Comparison of ENCODE assay signal across 13 cellular contexts in the genomic region with DNA sequence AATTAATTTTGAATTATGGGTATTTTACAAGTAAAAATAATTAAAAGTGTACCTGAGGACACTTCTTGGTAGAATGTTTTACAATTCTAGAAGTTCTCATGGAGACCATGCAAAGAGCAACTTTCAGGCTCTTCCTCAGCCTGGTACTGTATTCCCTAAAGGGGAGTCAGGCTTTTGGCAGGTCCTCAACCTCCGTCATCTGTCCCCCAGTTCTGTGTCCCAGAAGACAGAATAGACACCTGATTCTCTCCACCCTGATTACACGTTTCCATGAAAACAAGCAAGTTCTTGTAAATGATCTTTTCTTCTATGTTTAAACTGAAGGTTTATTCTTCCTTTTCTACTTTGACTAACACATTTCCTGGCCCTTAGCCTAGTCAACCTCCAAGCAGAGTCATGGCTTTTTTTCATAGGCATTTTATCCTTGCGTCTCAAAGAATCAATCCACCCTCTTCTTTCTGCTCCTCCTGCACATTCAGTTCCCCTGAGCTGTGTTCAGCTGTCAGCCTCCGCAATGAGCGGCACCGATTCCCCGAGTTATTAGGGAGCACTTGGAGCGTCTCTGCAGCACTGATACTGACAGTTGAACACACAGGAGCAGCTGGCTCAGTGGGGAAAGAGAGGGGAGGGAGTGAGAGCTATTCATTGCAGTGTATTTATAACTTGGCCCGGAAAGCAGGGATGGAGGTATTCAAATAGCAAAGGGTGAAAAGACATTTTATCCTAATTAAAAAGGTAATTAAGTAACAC.
DNase-seq lines count a peak whose midpoint lies in the region; ATAC-seq lines count a peak whose summit lies in the region.
"Had no signal": no experiment of that assay in that cellular context is flagged by ENCODE, and none has a peak within 500 bp of the region (broad histone marks: within the 10 kb centered on the region; RNA-seq: fewer than 3 reads in every experiment).

No MANE protein-coding gene starts in this region.

- H3K4me3 ChIP-seq in skeletal muscle tissue (ENCODE audit: low read length in 3 of 3) = peak overlapping the region in 2 of 3 donors; percentile 8 to 38

- no peak for ATAC-seq in GM19351 (IDR thresholded peaks at IDR 0.05; ENCODE audit: unreplicated experiment)
- ATAC-seq in HG03108 (IDR thresholded peaks at IDR 0.05; ENCODE audit: unreplicated experiment) = no peak
- no peak for ATAC-seq in stimulated activated naive CD8-positive, alpha-beta T cell treated with anti-CD3 and anti-CD28 coated beads, Interleukin-15, Interleukin-2, amounts not matched to agents 100 U/mL and 50 U/mL, for 24 hours
- ATAC-seq: natural killer cell treated with Interleukin-12 subunit alpha and Interleukin-12 subunit beta and Interleukin-15 and Interleukin-18, amount 100 ng/mL, for 72 hours had no signal

- no peaks in the 10 kb centered on the region for H3K4me1 ChIP-seq in skeletal muscle tissue (ENCODE audit: control insufficient read depth in 3 of 3, insufficient read depth in 3 of 3, low read length in 3 of 3)
- H3K4me1 ChIP-seq: Caco-2 had no signal

- DNase-seq in NCI-H510A (lab: John Stamatoyannopoulos, UW) (peak; percentile 4), NCI-H510A treated with DMSO at 0.1 percent for 48 hours (lab: John Stamatoyannopoulos, UW) (no peak), NCI-H69 (lab: John Stamatoyannopoulos, UW) (peak; percentile 90), hippocampal formation (lab: John Stamatoyannopoulos, UW) (peak; percentile 16 to 20)
- no peak for DNase-seq in stimulated activated naive CD8-positive, alpha-beta T cell treated with anti-CD3 and anti-CD28 coated beads, Interleukin-15, Interleukin-2, amounts not matched to agents 100 U/mL and 50 U/mL, for 24 hours
- DNase-seq: activated CD4-positive, alpha-beta T cell treated with anti-CD3 and anti-CD28 coated beads for 48 hours; brain microvascular endothelial cell; Caco-2; T-helper 2 cell had no signal

- no peaks in the 10 kb centered on the region for H3K36me3 ChIP-seq in skeletal muscle tissue (ENCODE audit: control insufficient read depth in 3 of 3, insufficient read depth in 3 of 3, low read length in 3 of 3)
- H3K36me3 ChIP-seq: brain microvascular endothelial cell had no signal

- H3K9me3 ChIP-seq in skeletal muscle tissue (ENCODE audit: control insufficient read depth in 3 of 3, low read length in 3 of 3) = no peaks in the 10 kb centered on the region
- H3K9me3 ChIP-seq: Caco-2 had no signal

- no peaks in the 10 kb centered on the region for H3K27me3 ChIP-seq in skeletal muscle tissue (ENCODE audit: control insufficient read depth in 3 of 3, insufficient read depth in 3 of 3, low read length in 3 of 3)
- H3K27me3 ChIP-seq: brain microvascular endothelial cell had no signal

- no peak overlapping the region for H3K27ac ChIP-seq in skeletal muscle tissue (ENCODE audit: low read depth, low read length)
- H3K27ac ChIP-seq: brain microvascular endothelial cell had no signal

- H3K9ac ChIP-seq in skeletal muscle tissue (ENCODE audit: low read depth in 1 of 3, low read length in 3 of 3) = peak overlapping the region in 1 of 3 donors; percentile 58

Comparison
In these comparisons a context has a peak if more than half of its experiments do, and no peak if none do; other contexts are left out.
1. DNase-seq: peak in NCI-H510A (single experiment), NCI-H69 (single experiment) and hippocampal formation (2 of 2); none in NCI-H510A treated with DMSO at 0.1 percent for 48 hours (single experiment) and stimulated activated naive CD8-positive, alpha-beta T cell treated with anti-CD3 and anti-CD28 coated beads, Interleukin-15, Interleukin-2, amounts not matched to agents 100 U/mL and 50 U/mL, for 24 hours (single experiment).